In the genomic region with DNA sequence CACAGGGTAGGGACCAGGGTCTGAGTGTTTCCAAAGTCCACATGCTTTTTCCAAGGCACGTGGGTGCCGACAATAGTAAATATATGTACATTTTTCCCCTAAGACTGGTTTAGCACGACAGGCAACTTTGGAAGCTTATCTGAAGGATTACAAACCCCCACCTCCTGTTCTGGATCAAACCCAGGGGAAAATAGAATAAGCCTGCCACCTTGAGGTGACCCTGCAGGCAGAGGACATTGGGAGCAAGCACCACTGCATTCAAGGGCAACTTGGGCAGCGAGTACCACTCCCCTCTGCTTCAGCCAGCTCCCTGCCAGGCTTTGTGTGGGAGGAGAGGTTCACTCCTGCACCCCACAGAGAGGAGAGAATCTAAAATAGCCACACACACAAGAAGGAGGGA, we compare ENCODE assay signal across 8 cellular contexts. TPM values are rescaled to one million over a fixed set of nuclear protein-coding genes. Genes with fewer than 3 reads are reported as not detected.
DNase-seq lines count a peak whose midpoint lies in the region; ATAC-seq and TF ChIP-seq lines count a peak whose summit lies in the region.

No MANE protein-coding gene starts in this region.

- H3K4me3 Mint-ChIP-seq in Calu3 (ENCODE audit: low read depth, unreplicated experiment): no peak overlapping the region

- H3K9me3 Mint-ChIP-seq in Calu3 (ENCODE audit: low read depth, unreplicated experiment): no peaks in the 10 kb centered on the region

- H3K27ac Mint-ChIP-seq in Calu3 (ENCODE audit: unreplicated experiment): no peak overlapping the region

- H3K4me1 ChIP-seq in heart left ventricle (peaks cover 0 to 36% (median 13%) of the 10 kb centered on the region in 12 donors), tibial nerve (peaks cover 0 to under 1% (median 0%) of the 10 kb centered on the region in 4 donors)

- peak overlapping the region; percentile 18 to 90 (median 59) for H3K27ac ChIP-seq in heart left ventricle
- H3K27ac ChIP-seq in tibial nerve: no peak overlapping the region

- peak; percentile 71 for TF ChIP-seq RAD21 in Ishikawa (IDR thresholded peaks at IDR 0.05; ENCODE audit: low read depth)

- DNase-seq in Calu3 (peak; percentile 82), SHP77 (lab: John Stamatoyannopoulos, UW) (peak; percentile 27 to 36), heart left ventricle (peak in 4 of 5 donors; percentile 36 to 60 (median 48)), tibial nerve (ENCODE audit: low spot score in 2 of 2) (no peak), superior temporal gyrus (ENCODE audit: extremely low spot score) (no peak)

- intact Hi-C loops in Calu3 (cut with micrococcal nuclease; ENCODE audit: unreplicated experiment): loop anchor here (2.0 to 5.0 kb wide), 2 partner anchors 168 to 269 kb away; no protein-coding TSS in a partner anchor
- intact Hi-C loops in heart left ventricle (cut with DNase I): loop anchor here in 7 of 10 donors (5.0 to 10.0 kb wide), 7 partner anchors 43 to 308 kb away; a partner anchor contains a TSS

- TF ChIP-seq POLR2A in heart left ventricle (IDR thresholded peaks at IDR 0.05) (no peak), tibial nerve (IDR thresholded peaks at IDR 0.05) (no peak)

- 22 to 26% (median 24%) methylated on average over 4 of the region's 4 CpGs for WGBS in heart left ventricle, 4 donors
- WGBS in tibial nerve, 2 donors: 46 to 53% methylated on average over 4 of the region's 4 CpGs

- TF ChIP-seq CTCF in Calu3 (IDR thresholded peaks at IDR 0.05; ENCODE audit: unreplicated experiment) (peak; percentile 67), heart left ventricle (IDR thresholded peaks at IDR 0.05) (peak in 10 of 12 donors; percentile 23 to 64 (median 42)), tibial nerve (IDR thresholded peaks at IDR 0.05) (peak in 4 of 5 experiments; percentile 21 to 42 (median 22))

- no peaks in the 10 kb centered on the region for H3K27me3 Mint-ChIP-seq in Calu3 (ENCODE audit: unreplicated experiment)

- H3K4me1 Mint-ChIP-seq in Calu3 (ENCODE audit: low read depth, unreplicated experiment): peaks cover 31% of the 10 kb centered on the region

- H3K9me3 ChIP-seq in heart left ventricle: no peaks in the 10 kb centered on the region
- H3K9me3 ChIP-seq in tibial nerve: no peaks in the 10 kb centered on the region

- no TSS peak for BruUV-seq in Calu3 (replicated peaks; lab: Mats Ljungman, UMichigan)

- H3K4me3 ChIP-seq in heart left ventricle (no peak overlapping the region), tibial nerve (no peak overlapping the region)

- CTCF ChIA-PET in Calu3 (lab: Charles Lee): interaction anchor here (0.6 to 3.2 kb wide), 15 partner anchors 13 to 385 kb away, joined by 3 to 30 read pairs (median 5); no protein-coding TSS in a partner anchor

- TF ChIP-seq EP300 in Ishikawa (IDR thresholded peaks at IDR 0.05; ENCODE audit: borderline replicate concordance): no peak
- no peak for TF ChIP-seq EP300 in tibial nerve (IDR thresholded peaks at IDR 0.05)

- H3K27me3 ChIP-seq in heart left ventricle (no peaks in the 10 kb centered on the region), tibial nerve (no peaks in the 10 kb centered on the region)

- H3K36me3 ChIP-seq in heart left ventricle: no peaks in the 10 kb centered on the region
- no peaks in the 10 kb centered on the region for H3K36me3 ChIP-seq in tibial nerve

- H3K36me3 Mint-ChIP-seq in Calu3 (ENCODE audit: insufficient read depth, unreplicated experiment): no peaks in the 10 kb centered on the region

- peak; percentile 11 to 68 (median 60) for ATAC-seq in heart left ventricle
- ATAC-seq in HG03432 (IDR thresholded peaks at IDR 0.05; ENCODE audit: unreplicated experiment): no peak
- ATAC-seq in HG03354 (IDR thresholded peaks at IDR 0.05; ENCODE audit: poor library complexity, severe bottlenecking, unreplicated experiment): no peak

TF ChIP-seq in Ishikawa, 13 proteins besides CTCF, POLR2A, EP300 and RAD21:
- TF ChIP-seq ZBTB7A (IDR thresholded peaks at IDR 0.05; ENCODE audit: low read depth) (no peak), TEAD4 (IDR thresholded peaks at IDR 0.05) (no peak), EGR1 (IDR thresholded peaks at IDR 0.05) (no peak), CREB1 (IDR thresholded peaks at IDR 0.05; ENCODE audit: low read depth) (no peak), FOXM1 (IDR thresholded peaks at IDR 0.05; ENCODE audit: borderline replicate concordance, low read depth) (no peak), CEBPB (IDR thresholded peaks at IDR 0.05) (no peak)
- TF ChIP-seq, protein P1, sequence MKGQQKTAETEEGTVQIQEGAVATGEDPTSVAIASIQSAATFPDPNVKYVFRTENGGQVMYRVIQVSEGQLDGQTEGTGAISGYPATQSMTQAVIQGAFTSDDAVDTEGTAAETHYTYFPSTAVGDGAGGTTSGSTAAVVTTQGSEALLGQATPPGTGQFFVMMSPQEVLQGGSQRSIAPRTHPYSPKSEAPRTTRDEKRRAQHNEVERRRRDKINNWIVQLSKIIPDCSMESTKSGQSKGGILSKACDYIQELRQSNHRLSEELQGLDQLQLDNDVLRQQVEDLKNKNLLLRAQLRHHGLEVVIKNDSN (IDR thresholded peaks at IDR 0.05): no peak
- TF ChIP-seq, protein P2, sequence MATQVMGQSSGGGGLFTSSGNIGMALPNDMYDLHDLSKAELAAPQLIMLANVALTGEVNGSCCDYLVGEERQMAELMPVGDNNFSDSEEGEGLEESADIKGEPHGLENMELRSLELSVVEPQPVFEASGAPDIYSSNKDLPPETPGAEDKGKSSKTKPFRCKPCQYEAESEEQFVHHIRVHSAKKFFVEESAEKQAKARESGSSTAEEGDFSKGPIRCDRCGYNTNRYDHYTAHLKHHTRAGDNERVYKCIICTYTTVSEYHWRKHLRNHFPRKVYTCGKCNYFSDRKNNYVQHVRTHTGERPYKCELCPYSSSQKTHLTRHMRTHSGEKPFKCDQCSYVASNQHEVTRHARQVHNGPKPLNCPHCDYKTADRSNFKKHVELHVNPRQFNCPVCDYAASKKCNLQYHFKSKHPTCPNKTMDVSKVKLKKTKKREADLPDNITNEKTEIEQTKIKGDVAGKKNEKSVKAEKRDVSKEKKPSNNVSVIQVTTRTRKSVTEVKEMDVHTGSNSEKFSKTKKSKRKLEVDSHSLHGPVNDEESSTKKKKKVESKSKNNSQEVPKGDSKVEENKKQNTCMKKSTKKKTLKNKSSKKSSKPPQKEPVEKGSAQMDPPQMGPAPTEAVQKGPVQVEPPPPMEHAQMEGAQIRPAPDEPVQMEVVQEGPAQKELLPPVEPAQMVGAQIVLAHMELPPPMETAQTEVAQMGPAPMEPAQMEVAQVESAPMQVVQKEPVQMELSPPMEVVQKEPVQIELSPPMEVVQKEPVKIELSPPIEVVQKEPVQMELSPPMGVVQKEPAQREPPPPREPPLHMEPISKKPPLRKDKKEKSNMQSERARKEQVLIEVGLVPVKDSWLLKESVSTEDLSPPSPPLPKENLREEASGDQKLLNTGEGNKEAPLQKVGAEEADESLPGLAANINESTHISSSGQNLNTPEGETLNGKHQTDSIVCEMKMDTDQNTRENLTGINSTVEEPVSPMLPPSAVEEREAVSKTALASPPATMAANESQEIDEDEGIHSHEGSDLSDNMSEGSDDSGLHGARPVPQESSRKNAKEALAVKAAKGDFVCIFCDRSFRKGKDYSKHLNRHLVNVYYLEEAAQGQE (IDR thresholded peaks at IDR 0.05; ENCODE audit: low read depth): no peak
- TF ChIP-seq, protein P3, sequence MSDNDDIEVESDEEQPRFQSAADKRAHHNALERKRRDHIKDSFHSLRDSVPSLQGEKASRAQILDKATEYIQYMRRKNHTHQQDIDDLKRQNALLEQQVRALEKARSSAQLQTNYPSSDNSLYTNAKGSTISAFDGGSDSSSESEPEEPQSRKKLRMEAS (IDR thresholded peaks at IDR 0.05): no peak

RNA-seq across cellular contexts. Expression of a gene that starts 44.8 kb away (rescaled TPM):
- total RNA-seq in Calu3 (2022) (0.07 TPM in 1 of 2 replicates, not detected in the other), heart left ventricle (10 to 100 TPM; 24.3 to 47.1 (median 31.9) TPM), tibial nerve (under 1 TPM in 3 of 4 donors, not detected in 1; under 0.01 to 0.87 (median 0.30) TPM)
- 10 to 100 TPM; 13.2 to 13.7 TPM for polyA plus RNA-seq in heart left ventricle

Comparison
In these comparisons a context has a peak if more than half of its experiments do, and no peak if none do; other contexts are left out.
1. DNase-seq: peak in Calu3 (single experiment), SHP77 (2 of 2) and heart left ventricle (4 of 5); none in tibial nerve (0 of 2) and superior temporal gyrus (single experiment).
2. ATAC-seq: peak in heart left ventricle (4 of 4); none in HG03432 (single experiment) and HG03354 (single experiment).
3. H3K27ac ChIP-seq: peak in heart left ventricle (12 of 12); none in tibial nerve (0 of 4).
4. RNA of a gene that starts 44.8 kb away (total RNA-seq): 24.3 to 47.1 TPM in heart left ventricle; under 0.01 to 0.87 TPM in tibial nerve and 0.07 TPM in Calu3; every median in the first group is over 10 times any median in the second.
5. Peak in every context shown above with its lines, with median percentiles within 50 percentile points of each other: CTCF ChIP-seq.